In genomic region chr2:15884790-15885189, GRCh38 we compare ENCODE assay signal across 10 cellular contexts. TPM values are rescaled to one million over a fixed set of nuclear protein-coding genes. Genes with fewer than 3 reads are reported as not detected.
"Had no signal": no experiment of that assay in that cellular context is flagged by ENCODE, and none has a peak within 500 bp of the region (broad histone marks: within the 10 kb centered on the region; RNA-seq: fewer than 3 reads in every experiment).

No MANE protein-coding gene starts in this region.

- H3K27ac ChIP-seq: GM23248 had no signal

- H3K9ac ChIP-seq: GM23248 had no signal

- ATAC-seq: GM23338, HCT116 had no signal

- DNase-seq: GM23248, GOT3, H7, H9, HCEC 1CT, HFFc6 had no signal

- H3K36me3 ChIP-seq: HAP-1 had no signal

- H3K4me1 ChIP-seq: HAP-1 had no signal

- H2AFZ ChIP-seq: GM23248, GM23338 had no signal

- H3K9me3 ChIP-seq: HAP-1 had no signal

- H3K27ac Mint-ChIP-seq: GM23338, H9, HFFc6 had no signal

- H3K4me3 Mint-ChIP-seq: GM23338, H9, HFFc6 had no signal

- H3K4me3 ChIP-seq: GM23248, GM23338, HAP-1 had no signal

- H3K4me2 ChIP-seq: GM23338 had no signal

RNA-seq across cellular contexts. Expression of gene MYCN, which starts 55.6 kb away (rescaled TPM):
- total RNA-seq: GM23248, H4, HFFc6 had no signal
- polyA plus RNA-seq: GM23248 had no signal
